ENCODE assay signal across 9 cellular contexts in genomic region chr2:238864207-238865014, GRCh38. TPM values are rescaled to one million over a fixed set of nuclear protein-coding genes. Genes with fewer than 3 reads are reported as not detected.
DNase-seq lines count a peak whose midpoint lies in the region; ATAC-seq and TF ChIP-seq lines count a peak whose summit lies in the region.
"Had no signal": no experiment of that assay in that cellular context is flagged by ENCODE, and none has a peak within 500 bp of the region (broad histone marks: within the 10 kb centered on the region; RNA-seq: fewer than 3 reads in every experiment).

No MANE protein-coding gene starts in this region.

- H3K4me2 ChIP-seq in SK-N-SH (peak overlapping the region; percentile 70), Karpas-422 (ENCODE audit: low read depth, low read length, poor library complexity, severe bottlenecking) (no peak overlapping the region)

- peak in 1 of 2 experiments; percentile 79; a peak in 1 of 4 replicates for TF ChIP-seq EP300 in SK-N-SH (IDR thresholded peaks at IDR 0.05; ENCODE audit: borderline replicate concordance in 1 of 2, low read depth in 1 of 2, low read length in 1 of 2)

- TF ChIP-seq RAD21 in SK-N-SH (IDR thresholded peaks at IDR 0.05; ENCODE audit: low read length), result no peak

- no peak for TF ChIP-seq CTCF in SK-N-SH (IDR thresholded peaks at IDR 0.05)
- TF ChIP-seq CTCF in nephron progenitor cell (IDR thresholded peaks at IDR 0.05), result no peak
- no peak for TF ChIP-seq CTCF in type B pancreatic cell (conservative IDR thresholded peaks at IDR 0.05)

- H3K4me1 ChIP-seq in SK-N-SH (ENCODE audit: control insufficient read depth in 1 of 2, insufficient read depth in 2 of 2, low read depth in 1 of 2, low read length in 1 of 2) (peaks cover 32 to 42% of the 10 kb centered on the region in 2 experiments; a peak in 3 of 4 replicates), esophagus (ENCODE audit: control insufficient read depth in 2 of 2, insufficient read depth in 2 of 2, low read length in 1 of 2) (peaks cover 5 to 6% of the 10 kb centered on the region in 2 donors), Karpas-422 (ENCODE audit: low read length) (no peaks in the 10 kb centered on the region)

- CTCF ChIA-PET in SK-N-SH (lab: Yijun Ruan, JAX), result no interaction called here

- no peaks in the 10 kb centered on the region for H3K27me3 Mint-ChIP-seq in T-helper 2 cell treated with Interferon-gamma antibody and Interleukin-4, amounts not matched to agents 5 μg/mL and 100 μg/mL, for 36 hours (ENCODE audit: low read depth)
- H3K27me3 Mint-ChIP-seq in nephron progenitor cell (ENCODE audit: low read depth, poor library complexity) (peaks cover 7% of the 10 kb centered on the region), type B pancreatic cell (peaks cover 14% of the 10 kb centered on the region)

- H3K4me1 Mint-ChIP-seq in T-helper 2 cell treated with Interferon-gamma antibody and Interleukin-4, amounts not matched to agents 5 μg/mL and 100 μg/mL, for 36 hours (ENCODE audit: low read depth), result no peaks in the 10 kb centered on the region
- H3K4me1 Mint-ChIP-seq in nephron progenitor cell (peaks cover 74% of the 10 kb centered on the region), type B pancreatic cell (ENCODE audit: unreplicated experiment) (peaks cover 41% of the 10 kb centered on the region)

- H3K36me3 ChIP-seq in SK-N-SH (replicated peaks in 1 of 2; ENCODE audit: control insufficient read depth in 1 of 2, insufficient read depth in 2 of 2, low read length in 1 of 2), result no peaks in the 10 kb centered on the region
- H3K36me3 ChIP-seq in esophagus (ENCODE audit: control insufficient read depth in 2 of 2, insufficient read depth in 2 of 2, low read length in 1 of 2), result no peaks in the 10 kb centered on the region
- H3K36me3 ChIP-seq in Karpas-422 (ENCODE audit: insufficient read depth, low read length), result no peaks in the 10 kb centered on the region

- no peak for ATAC-seq in GM18505 (IDR thresholded peaks at IDR 0.05; ENCODE audit: unreplicated experiment)

- H3K79me2 ChIP-seq in SK-N-SH (ENCODE audit: insufficient read depth), result peaks cover 16% of the 10 kb centered on the region
- H3K79me2 ChIP-seq in Karpas-422 (ENCODE audit: low read length), result no peaks in the 10 kb centered on the region

- peaks cover 14% of the 10 kb centered on the region for H3F3A ChIP-seq in SK-N-SH (replicated peaks; ENCODE audit: insufficient read depth)

- H3K27ac ChIP-seq in SK-N-SH (ENCODE audit: low read depth in 2 of 2, low read length in 1 of 2), result peak overlapping the region; percentile 78 to 95
- peak overlapping the region; percentile 47 to 51 for H3K27ac ChIP-seq in esophagus (ENCODE audit: low read depth in 2 of 2, low read length in 1 of 2)
- no peak overlapping the region for H3K27ac ChIP-seq in Karpas-422 (ENCODE audit: low read length)

- H3K9me3 Mint-ChIP-seq in T-helper 2 cell treated with Interferon-gamma antibody and Interleukin-4, amounts not matched to agents 5 μg/mL and 100 μg/mL, for 36 hours, result no peaks in the 10 kb centered on the region
- H3K9me3 Mint-ChIP-seq in nephron progenitor cell (no peaks in the 10 kb centered on the region), type B pancreatic cell (peaks cover 4% of the 10 kb centered on the region)

- POLR2A ChIA-PET in SK-N-SH (lab: Yijun Ruan, JAX), result no interaction called here

- no peak overlapping the region for H3K27ac Mint-ChIP-seq in T-helper 2 cell treated with Interferon-gamma antibody and Interleukin-4, amounts not matched to agents 5 μg/mL and 100 μg/mL, for 36 hours
- H3K27ac Mint-ChIP-seq in nephron progenitor cell, result peak overlapping the region; percentile 94
- H3K27ac Mint-ChIP-seq in type B pancreatic cell, result peak overlapping the region; percentile 86

- TF ChIP-seq POLR2A in GM18505 (IDR thresholded peaks at IDR 0.05; ENCODE audit: borderline replicate concordance, extremely low read depth, insufficient read depth, insufficient read length), result no peak

- H2AFZ ChIP-seq in SK-N-SH (ENCODE audit: low read depth) (peak overlapping the region; percentile 88), Karpas-422 (ENCODE audit: low read length) (no peak overlapping the region)

- H4K20me1 ChIP-seq in SK-N-SH (ENCODE audit: insufficient read depth) (no peaks in the 10 kb centered on the region), Karpas-422 (ENCODE audit: insufficient read depth, low read depth, low read length) (no peaks in the 10 kb centered on the region)

- H3K9me3 ChIP-seq in SK-N-SH (no peaks in the 10 kb centered on the region), esophagus (ENCODE audit: control insufficient read depth in 2 of 2, insufficient read depth in 1 of 2, low read depth in 1 of 2, low read length in 1 of 2) (no peaks in the 10 kb centered on the region), Karpas-422 (ENCODE audit: low read length) (no peaks in the 10 kb centered on the region)

- H3K9me2 ChIP-seq in SK-N-SH (no peaks in the 10 kb centered on the region), Karpas-422 (replicated peaks; ENCODE audit: insufficient read depth, low read length) (no peaks in the 10 kb centered on the region)

- H3K36me3 Mint-ChIP-seq in T-helper 2 cell treated with Interferon-gamma antibody and Interleukin-4, amounts not matched to agents 5 μg/mL and 100 μg/mL, for 36 hours (ENCODE audit: low read depth), result no peaks in the 10 kb centered on the region
- H3K36me3 Mint-ChIP-seq in nephron progenitor cell (ENCODE audit: low read depth), result no peaks in the 10 kb centered on the region
- H3K36me3 Mint-ChIP-seq in type B pancreatic cell, result peaks cover 15% of the 10 kb centered on the region

- H3K4me3 ChIP-seq in SK-N-SH (ENCODE audit: low read depth in 2 of 2, low read length in 1 of 2) (peak overlapping the region; percentile 15 to 27; a peak in 2 of 4 replicates), esophagus (ENCODE audit: low read depth in 1 of 2, low read length in 2 of 2) (no peak overlapping the region), Karpas-422 (ENCODE audit: low read length) (no peak overlapping the region)

- H3K27me3 ChIP-seq in SK-N-SH (ENCODE audit: insufficient read depth) (no peaks in the 10 kb centered on the region), esophagus (ENCODE audit: control insufficient read depth in 1 of 2, insufficient read depth in 2 of 2, low read length in 2 of 2) (no peaks in the 10 kb centered on the region), Karpas-422 (ENCODE audit: low read length) (no peaks in the 10 kb centered on the region)

- DNase-seq in T-helper 2 cell treated with Interferon-gamma antibody and Interleukin-4, amounts not matched to agents 5 μg/mL and 100 μg/mL, for 36 hours (ENCODE audit: low spot score), result peak; percentile 45
- DNase-seq in T-helper 2 cell (no peak), SK-N-SH (no peak), nephron progenitor cell (peak; percentile 63), type B pancreatic cell (ENCODE audit: extremely low spot score, unreplicated experiment) (peak; percentile 80), Karpas-422 (no peak)
- DNase-seq: DND-41 had no signal

- H3K9ac ChIP-seq in SK-N-SH (peak overlapping the region; percentile 64), Karpas-422 (ENCODE audit: low read length) (no peak overlapping the region)

- H3K4me3 Mint-ChIP-seq in T-helper 2 cell treated with Interferon-gamma antibody and Interleukin-4, amounts not matched to agents 5 μg/mL and 100 μg/mL, for 36 hours, result no peak overlapping the region
- H3K4me3 Mint-ChIP-seq in nephron progenitor cell, result peak overlapping the region; percentile 63
- H3K4me3 Mint-ChIP-seq in type B pancreatic cell, result peak overlapping the region; percentile 79

- 6% methylated on average over 12 of the region's 29 CpGs for WGBS in SK-N-SH (ENCODE audit: low lambda C conversion rate)
- 22 to 23% methylated on average over 27 to 29 of the region's 29 CpGs for WGBS in esophagus, 2 donors

TF ChIP-seq in SK-N-SH, 30 proteins besides CTCF, POLR2A, EP300 and RAD21 (continues in another document):
- TF ChIP-seq FOXM1 (IDR thresholded peaks at IDR 0.05; ENCODE audit: low read depth), result peak; percentile 23; the same call in 1 of the 2 replicates
- TF ChIP-seq YY1 (IDR thresholded peaks at IDR 0.05; ENCODE audit: low read depth), result no peak
- no peak for TF ChIP-seq EZH2phosphoT487 (IDR thresholded peaks at IDR 0.05; ENCODE audit: borderline replicate concordance, low read depth)
- peak; percentile 67; the same call in 1 of the 2 replicates for TF ChIP-seq POLR2AphosphoS5 (IDR thresholded peaks at IDR 0.05; ENCODE audit: low read depth, low read length)
- peak; percentile 100 for TF ChIP-seq FOSL2 (IDR thresholded peaks at IDR 0.05; ENCODE audit: borderline replicate concordance, low read depth)
- TF ChIP-seq JUND (IDR thresholded peaks at IDR 0.05), result peak; percentile 98
- TF ChIP-seq GABPA (IDR thresholded peaks at IDR 0.05; ENCODE audit: low read depth), result no peak
- no peak for TF ChIP-seq NRF1 (IDR thresholded peaks at IDR 0.05; ENCODE audit: low read depth, low read length)
- peak; percentile 62; the same call in 1 of the 2 replicates for TF ChIP-seq SIN3A (IDR thresholded peaks at IDR 0.05; ENCODE audit: borderline replicate concordance, low read depth, low read length)
- no peak; the same call in 1 of the 2 replicates for TF ChIP-seq MEF2A (IDR thresholded peaks at IDR 0.05; ENCODE audit: borderline replicate concordance, low read depth)
- peak; percentile 77; the same call in 1 of the 2 replicates for TF ChIP-seq RXRA (IDR thresholded peaks at IDR 0.05; ENCODE audit: borderline replicate concordance, low read depth)
- TF ChIP-seq NFIC (IDR thresholded peaks at IDR 0.05; ENCODE audit: borderline replicate concordance), result no peak
- TF ChIP-seq USF2 (IDR thresholded peaks at IDR 0.05; ENCODE audit: borderline replicate concordance, low read depth, low read length), result no peak
- TF ChIP-seq, protein P1, sequence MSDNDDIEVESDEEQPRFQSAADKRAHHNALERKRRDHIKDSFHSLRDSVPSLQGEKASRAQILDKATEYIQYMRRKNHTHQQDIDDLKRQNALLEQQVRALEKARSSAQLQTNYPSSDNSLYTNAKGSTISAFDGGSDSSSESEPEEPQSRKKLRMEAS (IDR thresholded peaks at IDR 0.05; ENCODE audit: low read depth), result peak; percentile 99
- no peak for TF ChIP-seq FOXJ3 (CRISPR knock-in tag; IDR thresholded peaks at IDR 0.05)

RNA-seq across cellular contexts. Expression of gene TWIST2, which starts 16.5 kb away (rescaled TPM):
- polyA plus RNA-seq in SK-N-SH (2012; rRNA removed), result 10.2 and 19.5 TPM in 2 replicates
- polyA plus RNA-seq in SK-N-SH (2012; cell fraction: cytosol; rRNA removed), result 11.9 and 18.3 TPM in 2 replicates
- polyA plus RNA-seq in SK-N-SH (2012; cell fraction: nucleus; rRNA removed), result 7.8 and 10.7 TPM in 2 replicates
- 1 to 10 TPM; 1.8 to 5.2 TPM for polyA plus RNA-seq in esophagus
- 0.95 and 27.3 TPM in 2 replicates for total RNA-seq in type B pancreatic cell (ENCODE audit: low replicate concordance)
- total RNA-seq in Karpas-422 (2014; rRNA removed; shearing (Covaris generic); ENCODE audit: low replicate concordance), result 0.67 TPM in 1 of 2 replicates, not detected in the other

Comparison
In these comparisons a context has a peak if more than half of its experiments do, and no peak if none do; other contexts are left out.
1. DNase-seq: peak in T-helper 2 cell treated with Interferon-gamma antibody and Interleukin-4, amounts not matched to agents 5 μg/mL and 100 μg/mL, for 36 hours (single experiment), nephron progenitor cell (single experiment) and type B pancreatic cell (single experiment); none in T-helper 2 cell (0 of 5), SK-N-SH (single experiment) and Karpas-422 (single experiment).
2. H3K4me3 ChIP-seq: peak in SK-N-SH (2 of 2); none in esophagus (0 of 2) and Karpas-422 (single experiment).